ENCODE assay signal across 13 cellular contexts in genomic region chr6:34665019-34665418, GRCh38. TPM values are rescaled to one million over a fixed set of nuclear protein-coding genes. Genes with fewer than 3 reads are reported as not detected.
DNase-seq lines count a peak whose midpoint lies in the region; ATAC-seq, FAIRE-seq and TF ChIP-seq lines count a peak whose summit lies in the region.
"Had no signal": no experiment of that assay in that cellular context is flagged by ENCODE, and none has a peak within 500 bp of the region (broad histone marks: within the 10 kb centered on the region; RNA-seq: fewer than 3 reads in every experiment).

No MANE protein-coding gene starts in this region.

- H3K4me2 ChIP-seq in HepG2 (ENCODE audit: low read depth, low read length), result no peak overlapping the region

- in situ Hi-C loops in HepG2 (cut with HindIII; ENCODE audit: extremely low pct_ligation_motif_present, low pct_unique_long_range_greater_than_20kb), result no loop called here

- peak overlapping the region; percentile 85 for H3K27ac Mint-ChIP-seq in activated naive CD4-positive, alpha-beta T cell treated with anti-CD3 and anti-CD28 coated beads, Interleukin-2, amount 10 ng/mL, durations not matched to agents 7 days and 5 days
- H3K27ac Mint-ChIP-seq in activated CD8-positive, alpha-beta T cell treated with anti-CD3 and anti-CD28 coated beads for 36 hours, result peak overlapping the region; percentile 94

- H4K20me1 ChIP-seq in HepG2 (ENCODE audit: insufficient read depth, low read length), result no peaks in the 10 kb centered on the region

- H3K27me3 Mint-ChIP-seq in activated naive CD4-positive, alpha-beta T cell treated with anti-CD3 and anti-CD28 coated beads, Interleukin-2, amount 10 ng/mL, durations not matched to agents 7 days and 5 days, result no peaks in the 10 kb centered on the region
- H3K27me3 Mint-ChIP-seq in activated CD8-positive, alpha-beta T cell treated with anti-CD3 and anti-CD28 coated beads for 36 hours, result no peaks in the 10 kb centered on the region
- H3K27me3 Mint-ChIP-seq: brain had no signal

- H3K36me3 Mint-ChIP-seq in activated naive CD4-positive, alpha-beta T cell treated with anti-CD3 and anti-CD28 coated beads, Interleukin-2, amount 10 ng/mL, durations not matched to agents 7 days and 5 days, result peaks cover 24% of the 10 kb centered on the region
- H3K36me3 Mint-ChIP-seq in activated CD8-positive, alpha-beta T cell treated with anti-CD3 and anti-CD28 coated beads for 36 hours (ENCODE audit: low read depth), result peaks cover 11% of the 10 kb centered on the region

- WGBS in HepG2 (ENCODE audit: low lambda C conversion rate), result 85% methylated on average over 4 of the region's 4 CpGs

- H2AFZ ChIP-seq in HepG2 (ENCODE audit: low read length), result no peak overlapping the region

- no peak for FAIRE-seq in HepG2 (lab: Jason Lieb, UNC)
- FAIRE-seq: RCC 7860 had no signal

- H3K4me1 ChIP-seq in HepG2 (ENCODE audit: insufficient read depth, low read length) (peaks cover 98% of the 10 kb centered on the region), tibial artery (peaks cover 0 to 25% (median 18%) of the 10 kb centered on the region in 4 donors)

- POLR2A ChIA-PET in activated CD8-positive, alpha-beta T cell treated with anti-CD3 and anti-CD28 coated beads for 36 hours (lab: Charles Lee), result no interaction called here
- POLR2A ChIA-PET in HepG2 (lab: Yijun Ruan, JAX), result interaction anchor here (1.6 to 3.1 kb wide), 3 partner anchors 8 to 10 kb away, joined by 8 to 13 read pairs (median 10); no protein-coding TSS in a partner anchor

- no peak overlapping the region for H3K4me3 Mint-ChIP-seq in activated naive CD4-positive, alpha-beta T cell treated with anti-CD3 and anti-CD28 coated beads, Interleukin-2, amount 10 ng/mL, durations not matched to agents 7 days and 5 days
- H3K4me3 Mint-ChIP-seq in activated CD8-positive, alpha-beta T cell treated with anti-CD3 and anti-CD28 coated beads for 36 hours, result no peak overlapping the region
- H3K4me3 Mint-ChIP-seq: brain had no signal

- TF ChIP-seq POLR2A in HepG2 (IDR thresholded peaks at IDR 0.05; ENCODE audit: insufficient read depth in 1 of 2, low read depth in 2 of 2, low read length in 2 of 2), result no peak

- H3K27me3 ChIP-seq in HepG2 (ENCODE audit: control insufficient read depth in 1 of 2, insufficient read depth in 2 of 2, low read length in 2 of 2), result no peaks in the 10 kb centered on the region
- H3K27me3 ChIP-seq in tibial artery, result no peaks in the 10 kb centered on the region
- H3K27me3 ChIP-seq: BLaER1 had no signal

- TF ChIP-seq EP300 in HepG2 (IDR thresholded peaks at IDR 0.05; ENCODE audit: low read depth in 2 of 2, low read length in 2 of 2), result no peak
- TF ChIP-seq EP300 in HepG2 (CRISPR knock-in tag; IDR thresholded peaks at IDR 0.05; ENCODE audit: borderline replicate concordance), result no peak

- no peak for TF ChIP-seq CTCF in activated CD8-positive, alpha-beta T cell treated with anti-CD3 and anti-CD28 coated beads for 36 hours (IDR thresholded peaks at IDR 0.05)
- no peak for TF ChIP-seq CTCF in HepG2 (CRISPR knock-in tag; IDR thresholded peaks at IDR 0.05)
- TF ChIP-seq CTCF in tibial artery (IDR thresholded peaks at IDR 0.05), result no peak

- no peaks in the 10 kb centered on the region for H3K9me3 Mint-ChIP-seq in activated naive CD4-positive, alpha-beta T cell treated with anti-CD3 and anti-CD28 coated beads, Interleukin-2, amount 10 ng/mL, durations not matched to agents 7 days and 5 days
- H3K9me3 Mint-ChIP-seq in activated CD8-positive, alpha-beta T cell treated with anti-CD3 and anti-CD28 coated beads for 36 hours, result peaks cover 3% of the 10 kb centered on the region
- H3K9me3 Mint-ChIP-seq: brain had no signal

- CTCF ChIA-PET in activated naive CD4-positive, alpha-beta T cell treated with anti-CD3 and anti-CD28 coated beads, Interleukin-2, amount 10 ng/mL, durations not matched to agents 7 days and 5 days (lab: Charles Lee), result interaction anchor here (0.8 kb wide), 1 partner anchor 10 kb away, joined by 3 read pairs; no protein-coding TSS in a partner anchor
- CTCF ChIA-PET in activated CD8-positive, alpha-beta T cell treated with anti-CD3 and anti-CD28 coated beads for 36 hours (lab: Charles Lee), result interaction anchor here (0.9 to 1.2 kb wide), 3 partner anchors 9 to 58 kb away, joined by 3 to 5 read pairs (median 4); no protein-coding TSS in a partner anchor
- CTCF ChIA-PET in HepG2 (lab: Yijun Ruan, JAX; ENCODE audit: low intra/inter-chr PET ratio, low total read pairs), result no interaction called here

- BruUV-seq in HepG2 (replicated peaks; lab: Mats Ljungman, UMichigan), result no TSS peak

- H3K27ac ChIP-seq in HepG2 (ENCODE audit: extremely low read length, insufficient read depth, low read length) (peak overlapping the region; percentile 67), tibial artery (peak overlapping the region; percentile 41 to 45)
- H3K27ac ChIP-seq: BLaER1 had no signal

- intact Hi-C loops in activated CD8-positive, alpha-beta T cell treated with anti-CD3 and anti-CD28 coated beads for 36 hours (cut with micrococcal nuclease), result no loop called here
- intact Hi-C loops in HepG2 (cut with micrococcal nuclease; ENCODE audit: unreplicated experiment) (no loop called here), tibial artery (cut with DNase I; ENCODE audit: low total_unique reads) (no loop called here)

- H3K4me3 ChIP-seq in HepG2 (replicated peaks in 1 of 3; ENCODE audit: insufficient read depth in 1 of 3, low read depth in 2 of 3, low read length in 3 of 3) (no peak overlapping the region), tibial artery (no peak overlapping the region)
- H3K4me3 ChIP-seq: BLaER1 had no signal

- no peak for DNase-seq in activated naive CD4-positive, alpha-beta T cell treated with anti-CD3 and anti-CD28 coated beads, Interleukin-2, amount 10 ng/mL, durations not matched to agents 7 days and 5 days
- no peak for DNase-seq in activated naive CD4-positive, alpha-beta T cell treated with Interleukin-2 at 50 U/mL for 16 hours
- no peak for DNase-seq in activated CD8-positive, alpha-beta T cell treated with anti-CD3 and anti-CD28 coated beads for 36 hours
- DNase-seq in HepG2 (ENCODE audit: low spot score), result no peak
- no peak for DNase-seq in tibial artery
- no peak for DNase-seq in NAMALWA (ENCODE audit: low spot score)
- DNase-seq in AML-193 (lab: John Stamatoyannopoulos, UW), result no peak
- no peak for DNase-seq in HK-2 (ENCODE audit: unreplicated experiment)
- DNase-seq: activated CD4-positive, CD25-positive, alpha-beta regulatory T cell treated with anti-CD3 and anti-CD28 coated beads, Interleukin-2, amount 50 U/mL, for 72 hours; left colon had no signal

- H3K79me2 ChIP-seq in HepG2 (ENCODE audit: insufficient read depth, low read length), result peaks cover 93% of the 10 kb centered on the region

- no peaks in the 10 kb centered on the region for H3K36me3 ChIP-seq in HepG2 (replicated peaks in 1 of 2; ENCODE audit: control insufficient read depth in 1 of 2, insufficient read depth in 2 of 2, low read length in 2 of 2)
- H3K36me3 ChIP-seq in tibial artery, result no peaks in the 10 kb centered on the region

- H3K4me1 Mint-ChIP-seq in activated naive CD4-positive, alpha-beta T cell treated with anti-CD3 and anti-CD28 coated beads, Interleukin-2, amount 10 ng/mL, durations not matched to agents 7 days and 5 days, result peaks cover 59% of the 10 kb centered on the region
- peaks cover 49% of the 10 kb centered on the region for H3K4me1 Mint-ChIP-seq in activated CD8-positive, alpha-beta T cell treated with anti-CD3 and anti-CD28 coated beads for 36 hours (ENCODE audit: low read depth)

- no peak for ATAC-seq in activated CD8-positive, alpha-beta T cell treated with anti-CD3 and anti-CD28 coated beads for 36 hours
- no peak for ATAC-seq in HepG2
- ATAC-seq: left colon had no signal

- H3K9me3 ChIP-seq in HepG2 (ENCODE audit: low read length) (no peaks in the 10 kb centered on the region), tibial artery (no peaks in the 10 kb centered on the region)

- TF ChIP-seq RAD21 in HepG2 (CRISPR knock-in tag; IDR thresholded peaks at IDR 0.05), result no peak

- H3K9ac ChIP-seq in HepG2 (ENCODE audit: insufficient read depth, low read depth, low read length), result no peak overlapping the region
- H3K9ac ChIP-seq: BLaER1 had no signal

TF ChIP-seq in HepG2, 621 proteins besides CTCF, POLR2A, EP300 and RAD21:
- TF ChIP-seq ZNF17 (CRISPR knock-in tag; IDR thresholded peaks at IDR 0.05) (0 out of 2 replicates have a peak, but pooled peaks have one; percentile 31), AHR (CRISPR knock-in tag; IDR thresholded peaks at IDR 0.05) (no peak), ZMYM3 (CRISPR knock-in tag; IDR thresholded peaks at IDR 0.05) (0 out of 2 replicates have a peak, but pooled peaks have one; percentile 45)
TF ChIP-seq in HepG2: peak in this region for 2.

RNA-seq across cellular contexts. Expression of gene ILRUN, which starts 31.5 kb away (rescaled TPM):
- 10 to 100 TPM; 45.3 to 51.8 TPM for total RNA-seq in activated CD8-positive, alpha-beta T cell treated with anti-CD3 and anti-CD28 coated beads for 36 hours
- 66.6 and 90.8 TPM in 2 replicates for total RNA-seq in HepG2 (2016; rRNA removed; fragmentation: Illumina TruSeq; extraction: Trizol)
- 20.3 and 22.0 TPM in 2 replicates for total RNA-seq in HepG2 (2016; cell fraction: cytosol; rRNA removed; fragmentation: Illumina TruSeq; extraction: Trizol; ENCODE audit: low read depth)
- total RNA-seq in HepG2 (2016; cell fraction: insoluble cytoplasmic fraction; rRNA removed; fragmentation: Illumina TruSeq; extraction: Trizol), result 66.5 and 79.2 TPM in 2 replicates
- total RNA-seq in HepG2 (2016; cell fraction: membrane; rRNA removed; fragmentation: Illumina TruSeq; extraction: Trizol), result 93.9 and 107 TPM in 2 replicates
- 37.4 and 39.5 TPM in 2 replicates for total RNA-seq in HepG2 (2016; cell fraction: nucleus; rRNA removed; fragmentation: Illumina TruSeq; extraction: Trizol)
- polyA plus RNA-seq in HepG2 (2011; rRNA removed), result 45.5 and 50.6 TPM in 2 replicates
- polyA plus RNA-seq in HepG2 (2011; cell fraction: cytosol; rRNA removed), result 39.2 and 46.8 TPM in 2 replicates
- 18.1 and 22.0 TPM in 2 replicates for polyA plus RNA-seq in HepG2 (2011; cell fraction: nucleus; rRNA removed)
- polyA plus RNA-seq in HepG2 (2012), result 76.7 and 76.9 TPM in 2 replicates
- 23.8 and 24.6 TPM in 2 replicates for polyA plus RNA-seq in HepG2 (2016; cell fraction: cytosol; fragmentation: Illumina TruSeq; extraction: Trizol; ENCODE audit: low read depth)
- polyA plus RNA-seq in HepG2 (2016; cell fraction: insoluble cytoplasmic fraction; fragmentation: Illumina TruSeq; extraction: Trizol; ENCODE audit: low read depth), result 79.1 and 86.9 TPM in 2 replicates
- polyA plus RNA-seq in HepG2 (2016; cell fraction: membrane; fragmentation: Illumina TruSeq; extraction: Trizol; ENCODE audit: low read depth), result 82.0 and 93.2 TPM in 2 replicates
- 42.3 and 46.6 TPM in 2 replicates for polyA plus RNA-seq in HepG2 (2016; cell fraction: nucleus; fragmentation: Illumina TruSeq; extraction: Trizol; ENCODE audit: insufficient read depth, low read depth)
- polyA minus RNA-seq in HepG2 (2011; rRNA and poly(A)+ RNA removed; ENCODE audit: low replicate concordance), result 122 and 124 TPM in 2 replicates
- polyA minus RNA-seq in HepG2 (2011; cell fraction: cytosol; rRNA and poly(A)+ RNA removed), result 45.1 and 48.4 TPM in 2 replicates
- 27.2 and 30.5 TPM in 2 replicates for polyA minus RNA-seq in HepG2 (2011; cell fraction: nucleus; rRNA and poly(A)+ RNA removed)
